8 cellular contexts compared by ENCODE assay signal in genomic region chr21:42117229-42118048, GRCh38. TPM values are rescaled to one million over a fixed set of nuclear protein-coding genes. Genes with fewer than 3 reads are reported as not detected.
DNase-seq lines count a peak whose midpoint lies in the region; ATAC-seq, FAIRE-seq and TF ChIP-seq lines count a peak whose summit lies in the region.

No MANE protein-coding gene starts in this region.

- H3F3A ChIP-seq in Loucy (ENCODE audit: low read depth), result peaks cover 15% of the 10 kb centered on the region

- H3K79me2 ChIP-seq in Loucy (ENCODE audit: insufficient read depth, low read length), result peaks cover 23% of the 10 kb centered on the region
- H3K79me2 ChIP-seq in parathyroid adenoma, result no peaks in the 10 kb centered on the region

- H2AFZ ChIP-seq in Loucy (ENCODE audit: low read length), result no peak overlapping the region
- H2AFZ ChIP-seq in parathyroid adenoma, result no peak overlapping the region

- H3K36me3 ChIP-seq in Loucy (ENCODE audit: insufficient read depth, low read length) (no peaks in the 10 kb centered on the region), parathyroid adenoma (ENCODE audit: control insufficient read depth, insufficient read depth, low read length) (no peaks in the 10 kb centered on the region), transverse colon (no peaks in the 10 kb centered on the region)

- H3K4me2 ChIP-seq in Loucy (ENCODE audit: low read depth, low read length, poor library complexity, severe bottlenecking), result peak overlapping the region; percentile 76
- H3K4me2 ChIP-seq in parathyroid adenoma (ENCODE audit: low read length), result peak overlapping the region; percentile 1

- no peak for TF ChIP-seq EP300 in transverse colon (IDR thresholded peaks at IDR 0.05; ENCODE audit: low read depth)

- intact Hi-C loops in Right ventricle myocardium inferior (cut with DNase I), result loop anchor here (1.0 to 10.0 kb wide), 3 partner anchors 183 to 505 kb away; no protein-coding TSS in a partner anchor
- intact Hi-C loops in cardiac septum (cut with DNase I), result loop anchor here (2.0 to 10.0 kb wide), 3 partner anchors 163 to 505 kb away; partner anchors contain the start of gene C2CD2
- intact Hi-C loops in transverse colon (cut with DNase I; ENCODE audit: low total_unique reads), result loop anchor here (5.0 kb wide), 1 partner anchor 300 kb away; no protein-coding TSS in a partner anchor

- 29 to 42% methylated on average over 6 to 18 of the region's 18 CpGs for WGBS in transverse colon (ENCODE audit: low coverage in 1 of 2), 2 donors

- H3K9me3 ChIP-seq in Loucy (ENCODE audit: insufficient read depth, low read depth, low read length) (no peaks in the 10 kb centered on the region), parathyroid adenoma (ENCODE audit: control insufficient read depth, low read length) (no peaks in the 10 kb centered on the region), transverse colon (no peaks in the 10 kb centered on the region)

- H3K9ac ChIP-seq in Loucy (ENCODE audit: low read depth, low read length, poor library complexity, severe bottlenecking), result peak overlapping the region; percentile 92
- no peak overlapping the region for H3K9ac ChIP-seq in parathyroid adenoma

- no peaks in the 10 kb centered on the region for H4K20me1 ChIP-seq in Loucy (ENCODE audit: insufficient read depth, low read length, poor library complexity, severe bottlenecking)

- in situ Hi-C loops in transverse colon (cut with MboI; ENCODE audit: low pct_ligation_motif_present in 1 of 4, low pct_unique_long_range_greater_than_20kb in 1 of 4, low sequenced_read_pairs in 3 of 4), result loop anchor here (10.0 to 25.0 kb wide), 5 partner anchors 113 to 505 kb away; no protein-coding TSS in a partner anchor

- no peaks in the 10 kb centered on the region for H3K27me3 ChIP-seq in Loucy (ENCODE audit: insufficient read depth, low read length, poor library complexity, severe bottlenecking)
- H3K27me3 ChIP-seq in parathyroid adenoma (ENCODE audit: control insufficient read depth, insufficient read depth, low read length), result no peaks in the 10 kb centered on the region
- H3K27me3 ChIP-seq in transverse colon, result peaks cover 37% of the 10 kb centered on the region

- TF ChIP-seq CTCF in Loucy (conservative IDR thresholded peaks at IDR 0.05; ENCODE audit: low read length) (peak; percentile 97), parathyroid adenoma (IDR thresholded peaks at IDR 0.05) (peak; percentile 82), transverse colon (IDR thresholded peaks at IDR 0.05) (peak; percentile 92 to 98 (median 94))

- H3K4me3 ChIP-seq in Loucy (ENCODE audit: low read length, poor library complexity, severe bottlenecking), result peak overlapping the region; percentile 64
- H3K4me3 ChIP-seq in parathyroid adenoma (ENCODE audit: low read depth, low read length), result no peak overlapping the region
- no peak overlapping the region for H3K4me3 ChIP-seq in transverse colon

- no peak for FAIRE-seq in frontal cortex (lab: Jason Lieb, UNC)

- no peak overlapping the region for H3K27ac ChIP-seq in parathyroid adenoma
- H3K27ac ChIP-seq in transverse colon, result no peak overlapping the region

- TF ChIP-seq POLR2A in transverse colon (IDR thresholded peaks at IDR 0.05), result no peak

- H3K4me1 ChIP-seq in Loucy (ENCODE audit: insufficient read depth, low read length, poor library complexity, severe bottlenecking), result peaks cover 77% of the 10 kb centered on the region
- H3K4me1 ChIP-seq in parathyroid adenoma, result no peaks in the 10 kb centered on the region
- peaks cover 0 to 9% (median 8%) of the 10 kb centered on the region in 4 donors for H3K4me1 ChIP-seq in transverse colon

- peak; percentile 82 for ATAC-seq in Right ventricle myocardium inferior

- H3K9me2 ChIP-seq in Loucy (replicated peaks; ENCODE audit: low read depth, low read length), result no peaks in the 10 kb centered on the region

- DNase-seq in Right ventricle myocardium inferior (ENCODE audit: missing footprints), result peak; percentile 82
- DNase-seq in cardiac septum (ENCODE audit: low spot score), result no peak
- DNase-seq in SHP77 treated with DMSO at 0.1 percent for 48 hours (lab: John Stamatoyannopoulos, UW), result peak; percentile 66
- DNase-seq in activated effector memory CD4-positive, alpha-beta T cell treated with Interleukin-2 at 50 U/mL for 16 hours, result peak; percentile 61
- DNase-seq in frontal cortex (ENCODE audit: low spot score in 2 of 2), result peak; percentile 74 to 85
- DNase-seq in transverse colon, result peak; percentile 87

RNA-seq across cellular contexts. Expression of gene UMODL1, which starts 46.3 kb away (rescaled TPM):
- total RNA-seq in Right ventricle myocardium inferior (not detected), cardiac septum (not detected), frontal cortex (not detected), transverse colon (1 to 10 TPM in 1 of 4 donors, under 1 TPM in 2, not detected in 1; 0.16 to 3.2 (median 0.68) TPM)
